1 cellular context compared by ENCODE assay signal in genomic region chr22:45708145-45708544, GRCh38.
TF ChIP-seq lines count a peak whose summit lies in the region.

No MANE protein-coding gene starts in this region.

TF ChIP-seq in SK-N-SH, 30 proteins besides CTCF, POLR2A, EP300 and RAD21 (continued from another document):
- no peak for TF ChIP-seq FOXM1 (IDR thresholded peaks at IDR 0.05; ENCODE audit: low read depth)
- TF ChIP-seq MEF2A (IDR thresholded peaks at IDR 0.05; ENCODE audit: borderline replicate concordance, low read depth): no peak
- no peak for TF ChIP-seq NRF1 (IDR thresholded peaks at IDR 0.05; ENCODE audit: low read depth, low read length)
TF ChIP-seq in SK-N-SH: peak in this region for 0.
